Comparison of ENCODE assay signal across 11 cellular contexts in genomic region chr15:79978260-79978659, GRCh38. TPM values are rescaled to one million over a fixed set of nuclear protein-coding genes. Genes with fewer than 3 reads are reported as not detected.
DNase-seq lines count a peak whose midpoint lies in the region; ATAC-seq and TF ChIP-seq lines count a peak whose summit lies in the region.
"Had no signal": no experiment of that assay in that cellular context is flagged by ENCODE, and none has a peak within 500 bp of the region (broad histone marks: within the 10 kb centered on the region; RNA-seq: fewer than 3 reads in every experiment).

No MANE protein-coding gene starts in this region.

- peak overlapping the region; percentile 11 for H3K4me3 Mint-ChIP-seq in chondrocyte (ENCODE audit: unreplicated experiment)
- H3K4me3 Mint-ChIP-seq in glutamatergic neuron (ENCODE audit: unreplicated experiment) = no peak overlapping the region
- H3K4me3 Mint-ChIP-seq: activated naive CD8-positive, alpha-beta T cell treated with anti-CD3 and anti-CD28 coated beads, Interleukin-2, amount 10 ng/mL, durations not matched to agents 7 days and 5 days; neural crest cell had no signal

- DNase-seq in chondrocyte (ENCODE audit: low spot score) (no peak), psoas muscle (no peak), NCI-H82 (lab: John Stamatoyannopoulos, UW) (no peak), kidney glomerular epithelial cell (lab: John Stamatoyannopoulos, UW) (no peak), glutamatergic neuron (no peak)
- DNase-seq: activated naive CD8-positive, alpha-beta T cell treated with anti-CD3 and anti-CD28 coated beads, Interleukin-2, amount 10 ng/mL, durations not matched to agents 7 days and 5 days; NCI-H1694 had no signal

- H3K4me1 Mint-ChIP-seq in chondrocyte (ENCODE audit: low read depth) = peaks cover 18% of the 10 kb centered on the region
- H3K4me1 Mint-ChIP-seq in glutamatergic neuron (ENCODE audit: low read depth, unreplicated experiment) = no peaks in the 10 kb centered on the region

- H3K27me3 Mint-ChIP-seq in chondrocyte (ENCODE audit: low read depth) (no peaks in the 10 kb centered on the region), glutamatergic neuron (ENCODE audit: unreplicated experiment) (no peaks in the 10 kb centered on the region)
- H3K27me3 Mint-ChIP-seq: activated naive CD8-positive, alpha-beta T cell treated with anti-CD3 and anti-CD28 coated beads, Interleukin-2, amount 10 ng/mL, durations not matched to agents 7 days and 5 days had no signal

- ATAC-seq in HG03432 (IDR thresholded peaks at IDR 0.05; ENCODE audit: unreplicated experiment) = peak; percentile 0
- peak in 2 of 4 donors; percentile 35 to 37 for ATAC-seq in psoas muscle
- ATAC-seq in GM21381 (IDR thresholded peaks at IDR 0.05; ENCODE audit: unreplicated experiment) = no peak

- intact Hi-C loops in psoas muscle (cut with DNase I) = no loop called here

- peak overlapping the region; percentile 67 for H3K27ac ChIP-seq in psoas muscle

- WGBS in psoas muscle, 3 donors = 66 to 73% (median 69%) methylated on average over 6 of the region's 6 CpGs

- TF ChIP-seq CTCF in chondrocyte (IDR thresholded peaks at IDR 0.05) (no peak), psoas muscle (IDR thresholded peaks at IDR 0.05) (no peak), glutamatergic neuron (IDR thresholded peaks at IDR 0.05; ENCODE audit: partially characterized antibody, unreplicated experiment) (no peak)

- no peaks in the 10 kb centered on the region for H3K9me3 ChIP-seq in psoas muscle

- H3K27me3 ChIP-seq in psoas muscle (ENCODE audit: insufficient read depth in 3 of 3, low read length in 2 of 3) = no peaks in the 10 kb centered on the region

- H3K4me1 ChIP-seq in psoas muscle = no peaks in the 10 kb centered on the region

- no peaks in the 10 kb centered on the region for H3K9me3 Mint-ChIP-seq in chondrocyte (ENCODE audit: low read depth)
- no peaks in the 10 kb centered on the region for H3K9me3 Mint-ChIP-seq in glutamatergic neuron (ENCODE audit: unreplicated experiment)
- H3K9me3 Mint-ChIP-seq: neural crest cell had no signal

- H3K4me3 ChIP-seq in GM08714 (ENCODE audit: low read length) = peak overlapping the region; percentile 0; the same call in 1 of the 2 replicates
- H3K4me3 ChIP-seq in psoas muscle = no peak overlapping the region

- H3K36me3 Mint-ChIP-seq in chondrocyte (ENCODE audit: low read depth) (no peaks in the 10 kb centered on the region), glutamatergic neuron (ENCODE audit: unreplicated experiment) (no peaks in the 10 kb centered on the region)

- H3K27ac Mint-ChIP-seq in chondrocyte (ENCODE audit: unreplicated experiment) (peak overlapping the region; percentile 76), glutamatergic neuron (ENCODE audit: unreplicated experiment) (no peak overlapping the region)

- no peaks in the 10 kb centered on the region for H3K36me3 ChIP-seq in psoas muscle (ENCODE audit: insufficient read depth in 1 of 2, low read depth in 1 of 2)

RNA-seq across cellular contexts. Expression of gene BCL2A1, which starts 7.3 kb away (rescaled TPM):
- total RNA-seq in chondrocyte (not detected in 3 replicates), psoas muscle (1 to 10 TPM in 3 of 4 donors, not detected in 1; 1.0 to 1.2 (median 1.1) TPM), glutamatergic neuron (ENCODE audit: unreplicated experiment) (not detected)
- polyA plus RNA-seq in psoas muscle = 1 to 10 TPM in 1 of 3 donors, under 1 TPM in 2; 0.18 to 1.2 (median 0.25) TPM
- total RNA-seq: neural crest cell had no signal
